In genomic region chr12:68042212-68042699, GRCh38 we compare ENCODE assay signal across 1 cellular context.
A peak's percentile ranks its signal among the peaks of the same experiment; 100 is the strongest.
TF ChIP-seq lines count a peak whose summit lies in the region.

No MANE protein-coding gene starts in this region.

TF ChIP-seq in GM12878, 131 proteins besides CTCF, POLR2A, EP300 and RAD21 (continued from another document and continues in another):
- TF ChIP-seq SMAD5 (IDR thresholded peaks at IDR 0.05; ENCODE audit: low read depth), result no peak
- TF ChIP-seq GABPA (IDR thresholded peaks at IDR 0.05; ENCODE audit: low read depth), result no peak
- no peak for TF ChIP-seq RFX5 (IDR thresholded peaks at IDR 0.05; ENCODE audit: low read depth, low read length)
- no peak for TF ChIP-seq JUND (IDR thresholded peaks at IDR 0.05; ENCODE audit: low read depth, low read length)
- TF ChIP-seq, protein P1, sequence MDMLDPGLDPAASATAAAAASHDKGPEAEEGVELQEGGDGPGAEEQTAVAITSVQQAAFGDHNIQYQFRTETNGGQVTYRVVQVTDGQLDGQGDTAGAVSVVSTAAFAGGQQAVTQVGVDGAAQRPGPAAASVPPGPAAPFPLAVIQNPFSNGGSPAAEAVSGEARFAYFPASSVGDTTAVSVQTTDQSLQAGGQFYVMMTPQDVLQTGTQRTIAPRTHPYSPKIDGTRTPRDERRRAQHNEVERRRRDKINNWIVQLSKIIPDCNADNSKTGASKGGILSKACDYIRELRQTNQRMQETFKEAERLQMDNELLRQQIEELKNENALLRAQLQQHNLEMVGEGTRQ (IDR thresholded peaks at IDR 0.05; ENCODE audit: borderline replicate concordance, low read depth, low read length), result peak; percentile 10; the same call in 1 of the 2 replicates
- no peak for TF ChIP-seq BRCA1 (IDR thresholded peaks at IDR 0.05; ENCODE audit: low read depth, low read length)
- no peak for TF ChIP-seq NR2C1 (IDR thresholded peaks at IDR 0.05)
- TF ChIP-seq EZH2 (IDR thresholded peaks at IDR 0.05; ENCODE audit: borderline replicate concordance, control insufficient read depth, low read depth, low read length), result no peak
- no peak for TF ChIP-seq ASH2L (IDR thresholded peaks at IDR 0.05; ENCODE audit: borderline replicate concordance, low read depth)
- TF ChIP-seq SIX5 (IDR thresholded peaks at IDR 0.05; ENCODE audit: low read depth, low read length, severe bottlenecking), result no peak
- 0 out of 2 replicates have a peak, but pooled peaks have one; percentile 30 for TF ChIP-seq CBFB (IDR thresholded peaks at IDR 0.05; ENCODE audit: low read depth)
- TF ChIP-seq, protein P2, sequence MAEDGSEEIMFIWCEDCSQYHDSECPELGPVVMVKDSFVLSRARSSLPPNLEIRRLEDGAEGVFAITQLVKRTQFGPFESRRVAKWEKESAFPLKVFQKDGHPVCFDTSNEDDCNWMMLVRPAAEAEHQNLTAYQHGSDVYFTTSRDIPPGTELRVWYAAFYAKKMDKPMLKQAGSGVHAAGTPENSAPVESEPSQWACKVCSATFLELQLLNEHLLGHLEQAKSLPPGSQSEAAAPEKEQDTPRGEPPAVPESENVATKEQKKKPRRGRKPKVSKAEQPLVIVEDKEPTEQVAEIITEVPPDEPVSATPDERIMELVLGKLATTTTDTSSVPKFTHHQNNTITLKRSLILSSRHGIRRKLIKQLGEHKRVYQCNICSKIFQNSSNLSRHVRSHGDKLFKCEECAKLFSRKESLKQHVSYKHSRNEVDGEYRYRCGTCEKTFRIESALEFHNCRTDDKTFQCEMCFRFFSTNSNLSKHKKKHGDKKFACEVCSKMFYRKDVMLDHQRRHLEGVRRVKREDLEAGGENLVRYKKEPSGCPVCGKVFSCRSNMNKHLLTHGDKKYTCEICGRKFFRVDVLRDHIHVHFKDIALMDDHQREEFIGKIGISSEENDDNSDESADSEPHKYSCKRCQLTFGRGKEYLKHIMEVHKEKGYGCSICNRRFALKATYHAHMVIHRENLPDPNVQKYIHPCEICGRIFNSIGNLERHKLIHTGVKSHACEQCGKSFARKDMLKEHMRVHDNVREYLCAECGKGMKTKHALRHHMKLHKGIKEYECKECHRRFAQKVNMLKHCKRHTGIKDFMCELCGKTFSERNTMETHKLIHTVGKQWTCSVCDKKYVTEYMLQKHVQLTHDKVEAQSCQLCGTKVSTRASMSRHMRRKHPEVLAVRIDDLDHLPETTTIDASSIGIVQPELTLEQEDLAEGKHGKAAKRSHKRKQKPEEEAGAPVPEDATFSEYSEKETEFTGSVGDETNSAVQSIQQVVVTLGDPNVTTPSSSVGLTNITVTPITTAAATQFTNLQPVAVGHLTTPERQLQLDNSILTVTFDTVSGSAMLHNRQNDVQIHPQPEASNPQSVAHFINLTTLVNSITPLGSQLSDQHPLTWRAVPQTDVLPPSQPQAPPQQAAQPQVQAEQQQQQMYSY (CRISPR knock-in tag; IDR thresholded peaks at IDR 0.05), result no peak
- TF ChIP-seq DPF2 (IDR thresholded peaks at IDR 0.05), result 0 out of 2 replicates have a peak, but pooled peaks have one; percentile 40
- TF ChIP-seq MTA2 (IDR thresholded peaks at IDR 0.05; ENCODE audit: low read depth), result peak; percentile 77
- TF ChIP-seq REST (IDR thresholded peaks at IDR 0.05; ENCODE audit: low read depth, low read length), result no peak
- TF ChIP-seq NFYA (IDR thresholded peaks at IDR 0.05; ENCODE audit: borderline replicate concordance, low read depth, low read length), result no peak
- TF ChIP-seq FOXK2 (IDR thresholded peaks at IDR 0.05), result no peak
- TF ChIP-seq TCF7 (IDR thresholded peaks at IDR 0.05; ENCODE audit: borderline replicate concordance), result no peak
- no peak for TF ChIP-seq STAT3 (IDR thresholded peaks at IDR 0.05; ENCODE audit: low read depth, low read length)
- no peak for TF ChIP-seq YBX1 (IDR thresholded peaks at IDR 0.05)
- no peak for TF ChIP-seq STAT1 (conservative IDR thresholded peaks at IDR 0.05)
- no peak for TF ChIP-seq ZNF384 (IDR thresholded peaks at IDR 0.05; ENCODE audit: borderline replicate concordance, low read depth, low read length)
- TF ChIP-seq CEBPB (IDR thresholded peaks at IDR 0.05; ENCODE audit: borderline replicate concordance in 1 of 2, low read depth in 2 of 2, low read length in 2 of 2), result no peak
- TF ChIP-seq HSF1 (IDR thresholded peaks at IDR 0.05; ENCODE audit: low read depth, low read length), result no peak
- TF ChIP-seq POLR2AphosphoS2 (IDR thresholded peaks at IDR 0.05; ENCODE audit: low read depth, low read length), result no peak
- TF ChIP-seq IRF3 (IDR thresholded peaks at IDR 0.05), result no peak
- TF ChIP-seq ATF7 (IDR thresholded peaks at IDR 0.05; ENCODE audit: low read depth), result peak; percentile 32; the same call in 1 of the 2 replicates
- no peak for TF ChIP-seq ZNF24 (IDR thresholded peaks at IDR 0.05)
- TF ChIP-seq, protein P3, sequence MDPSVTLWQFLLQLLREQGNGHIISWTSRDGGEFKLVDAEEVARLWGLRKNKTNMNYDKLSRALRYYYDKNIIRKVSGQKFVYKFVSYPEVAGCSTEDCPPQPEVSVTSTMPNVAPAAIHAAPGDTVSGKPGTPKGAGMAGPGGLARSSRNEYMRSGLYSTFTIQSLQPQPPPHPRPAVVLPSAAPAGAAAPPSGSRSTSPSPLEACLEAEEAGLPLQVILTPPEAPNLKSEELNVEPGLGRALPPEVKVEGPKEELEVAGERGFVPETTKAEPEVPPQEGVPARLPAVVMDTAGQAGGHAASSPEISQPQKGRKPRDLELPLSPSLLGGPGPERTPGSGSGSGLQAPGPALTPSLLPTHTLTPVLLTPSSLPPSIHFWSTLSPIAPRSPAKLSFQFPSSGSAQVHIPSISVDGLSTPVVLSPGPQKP (IDR thresholded peaks at IDR 0.05; ENCODE audit: low read depth, low read length), result no peak
- no peak for TF ChIP-seq ESRRA (IDR thresholded peaks at IDR 0.05; ENCODE audit: low read length)
- TF ChIP-seq SP1 (IDR thresholded peaks at IDR 0.05; ENCODE audit: low read depth, low read length), result no peak
- no peak for TF ChIP-seq PML (IDR thresholded peaks at IDR 0.05; ENCODE audit: low read length)
- TF ChIP-seq POLR2AphosphoS5 (IDR thresholded peaks at IDR 0.05; ENCODE audit: low read length), result no peak
- no peak for TF ChIP-seq MEF2A (IDR thresholded peaks at IDR 0.05; ENCODE audit: insufficient read depth, low read depth, low read length)
- TF ChIP-seq, protein P4, sequence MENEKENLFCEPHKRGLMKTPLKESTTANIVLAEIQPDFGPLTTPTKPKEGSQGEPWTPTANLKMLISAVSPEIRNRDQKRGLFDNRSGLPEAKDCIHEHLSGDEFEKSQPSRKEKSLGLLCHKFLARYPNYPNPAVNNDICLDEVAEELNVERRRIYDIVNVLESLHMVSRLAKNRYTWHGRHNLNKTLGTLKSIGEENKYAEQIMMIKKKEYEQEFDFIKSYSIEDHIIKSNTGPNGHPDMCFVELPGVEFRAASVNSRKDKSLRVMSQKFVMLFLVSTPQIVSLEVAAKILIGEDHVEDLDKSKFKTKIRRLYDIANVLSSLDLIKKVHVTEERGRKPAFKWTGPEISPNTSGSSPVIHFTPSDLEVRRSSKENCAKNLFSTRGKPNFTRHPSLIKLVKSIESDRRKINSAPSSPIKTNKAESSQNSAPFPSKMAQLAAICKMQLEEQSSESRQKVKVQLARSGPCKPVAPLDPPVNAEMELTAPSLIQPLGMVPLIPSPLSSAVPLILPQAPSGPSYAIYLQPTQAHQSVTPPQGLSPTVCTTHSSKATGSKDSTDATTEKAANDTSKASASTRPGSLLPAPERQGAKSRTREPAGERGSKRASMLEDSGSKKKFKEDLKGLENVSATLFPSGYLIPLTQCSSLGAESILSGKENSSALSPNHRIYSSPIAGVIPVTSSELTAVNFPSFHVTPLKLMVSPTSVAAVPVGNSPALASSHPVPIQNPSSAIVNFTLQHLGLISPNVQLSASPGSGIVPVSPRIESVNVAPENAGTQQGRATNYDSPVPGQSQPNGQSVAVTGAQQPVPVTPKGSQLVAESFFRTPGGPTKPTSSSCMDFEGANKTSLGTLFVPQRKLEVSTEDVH (IDR thresholded peaks at IDR 0.05; ENCODE audit: low read depth, partially characterized antibody), result no peak
- TF ChIP-seq MYB (IDR thresholded peaks at IDR 0.05; ENCODE audit: borderline replicate concordance, low read depth, low read length), result no peak
- no peak for TF ChIP-seq RELA (IDR thresholded peaks at IDR 0.05; ENCODE audit: borderline replicate concordance, partially characterized antibody)
- no peak for TF ChIP-seq ZNF207 (IDR thresholded peaks at IDR 0.05; ENCODE audit: borderline replicate concordance)
- TF ChIP-seq EGR1 (IDR thresholded peaks at IDR 0.05; ENCODE audit: borderline replicate concordance in 1 of 2, low read depth in 2 of 2, low read length in 2 of 2), result peak in 1 of 2 experiments; percentile 71; a peak in 1 of 3 replicates
- TF ChIP-seq SPI1 (IDR thresholded peaks at IDR 0.05; ENCODE audit: borderline replicate concordance, insufficient read depth, low read depth, low read length), result peak; percentile 76
- peak; percentile 32; the same call in 1 of the 2 replicates for TF ChIP-seq FOXM1 (IDR thresholded peaks at IDR 0.05; ENCODE audit: low read depth, low read length)
- TF ChIP-seq, protein P5, sequence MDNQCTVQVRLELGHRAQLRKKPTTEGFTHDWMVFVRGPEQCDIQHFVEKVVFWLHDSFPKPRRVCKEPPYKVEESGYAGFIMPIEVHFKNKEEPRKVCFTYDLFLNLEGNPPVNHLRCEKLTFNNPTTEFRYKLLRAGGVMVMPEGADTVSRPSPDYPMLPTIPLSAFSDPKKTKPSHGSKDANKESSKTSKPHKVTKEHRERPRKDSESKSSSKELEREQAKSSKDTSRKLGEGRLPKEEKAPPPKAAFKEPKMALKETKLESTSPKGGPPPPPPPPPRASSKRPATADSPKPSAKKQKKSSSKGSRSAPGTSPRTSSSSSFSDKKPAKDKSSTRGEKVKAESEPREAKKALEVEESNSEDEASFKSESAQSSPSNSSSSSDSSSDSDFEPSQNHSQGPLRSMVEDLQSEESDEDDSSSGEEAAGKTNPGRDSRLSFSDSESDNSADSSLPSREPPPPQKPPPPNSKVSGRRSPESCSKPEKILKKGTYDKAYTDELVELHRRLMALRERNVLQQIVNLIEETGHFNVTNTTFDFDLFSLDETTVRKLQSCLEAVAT (IDR thresholded peaks at IDR 0.05), result no peak; the same call in 1 of the 2 replicates
- TF ChIP-seq, protein P6, sequence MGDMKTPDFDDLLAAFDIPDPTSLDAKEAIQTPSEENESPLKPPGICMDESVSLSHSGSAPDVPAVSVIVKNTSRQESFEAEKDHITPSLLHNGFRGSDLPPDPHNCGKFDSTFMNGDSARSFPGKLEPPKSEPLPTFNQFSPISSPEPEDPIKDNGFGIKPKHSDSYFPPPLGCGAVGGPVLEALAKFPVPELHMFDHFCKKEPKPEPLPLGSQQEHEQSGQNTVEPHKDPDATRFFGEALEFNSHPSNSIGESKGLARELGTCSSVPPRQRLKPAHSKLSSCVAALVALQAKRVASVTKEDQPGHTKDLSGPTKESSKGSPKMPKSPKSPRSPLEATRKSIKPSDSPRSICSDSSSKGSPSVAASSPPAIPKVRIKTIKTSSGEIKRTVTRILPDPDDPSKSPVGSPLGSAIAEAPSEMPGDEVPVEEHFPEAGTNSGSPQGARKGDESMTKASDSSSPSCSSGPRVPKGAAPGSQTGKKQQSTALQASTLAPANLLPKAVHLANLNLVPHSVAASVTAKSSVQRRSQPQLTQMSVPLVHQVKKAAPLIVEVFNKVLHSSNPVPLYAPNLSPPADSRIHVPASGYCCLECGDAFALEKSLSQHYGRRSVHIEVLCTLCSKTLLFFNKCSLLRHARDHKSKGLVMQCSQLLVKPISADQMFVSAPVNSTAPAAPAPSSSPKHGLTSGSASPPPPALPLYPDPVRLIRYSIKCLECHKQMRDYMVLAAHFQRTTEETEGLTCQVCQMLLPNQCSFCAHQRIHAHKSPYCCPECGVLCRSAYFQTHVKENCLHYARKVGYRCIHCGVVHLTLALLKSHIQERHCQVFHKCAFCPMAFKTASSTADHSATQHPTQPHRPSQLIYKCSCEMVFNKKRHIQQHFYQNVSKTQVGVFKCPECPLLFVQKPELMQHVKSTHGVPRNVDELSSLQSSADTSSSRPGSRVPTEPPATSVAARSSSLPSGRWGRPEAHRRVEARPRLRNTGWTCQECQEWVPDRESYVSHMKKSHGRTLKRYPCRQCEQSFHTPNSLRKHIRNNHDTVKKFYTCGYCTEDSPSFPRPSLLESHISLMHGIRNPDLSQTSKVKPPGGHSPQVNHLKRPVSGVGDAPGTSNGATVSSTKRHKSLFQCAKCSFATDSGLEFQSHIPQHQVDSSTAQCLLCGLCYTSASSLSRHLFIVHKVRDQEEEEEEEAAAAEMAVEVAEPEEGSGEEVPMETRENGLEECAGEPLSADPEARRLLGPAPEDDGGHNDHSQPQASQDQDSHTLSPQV (IDR thresholded peaks at IDR 0.05), result no peak
